Comparison of ENCODE assay signal across 1 cellular context in the genomic region with DNA sequence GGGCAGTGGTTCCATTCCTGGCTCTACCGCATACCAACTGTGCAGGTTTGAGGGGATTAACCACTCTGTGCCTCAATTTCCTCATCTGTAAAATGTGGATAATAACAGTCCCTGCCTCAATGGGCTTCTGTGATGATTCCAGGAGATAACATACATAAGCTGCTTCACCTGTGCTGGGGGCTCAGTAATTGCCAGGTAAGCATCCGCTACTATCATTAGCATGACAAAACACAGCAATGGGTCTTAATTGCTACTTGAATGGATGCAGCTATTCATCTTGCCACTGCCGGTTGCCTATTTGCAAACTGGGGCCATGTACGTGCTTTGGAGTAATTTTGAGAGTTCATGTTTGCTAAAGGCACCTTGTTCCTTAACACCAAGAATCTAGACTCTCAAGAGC.
TF ChIP-seq lines count a peak whose summit lies in the region.

No MANE protein-coding gene starts in this region.

TF ChIP-seq in H1, 55 proteins besides CTCF, POLR2A, EP300 and RAD21 (continued from another document):
- peak; percentile 87 for TF ChIP-seq MAFK (IDR thresholded peaks at IDR 0.05; ENCODE audit: low read depth, low read length)
- TF ChIP-seq HDAC6 (IDR thresholded peaks at IDR 0.05; ENCODE audit: low read depth, low read length), result no peak
- TF ChIP-seq KDM1A (IDR thresholded peaks at IDR 0.05; ENCODE audit: borderline replicate concordance, low read length), result peak; percentile 84; the same call in 1 of the 2 replicates
- peak; percentile 100 for TF ChIP-seq NANOG (IDR thresholded peaks at IDR 0.05; ENCODE audit: insufficient read depth, low read depth, low read length, poor library complexity, severe bottlenecking)
- peak; percentile 95 for TF ChIP-seq TCF12 (IDR thresholded peaks at IDR 0.05; ENCODE audit: low read depth, low read length)
- TF ChIP-seq RBBP5 (IDR thresholded peaks at IDR 0.05; ENCODE audit: borderline replicate concordance, low read depth, low read length), result no peak
- TF ChIP-seq CHD2 (IDR thresholded peaks at IDR 0.05; ENCODE audit: low read length), result no peak
- no peak for TF ChIP-seq FOSL1 (IDR thresholded peaks at IDR 0.05; ENCODE audit: insufficient read depth, low read depth, low read length)
